ENCODE assay signal across 14 cellular contexts in genomic region chr11:115126515-115127208, GRCh38.
DNase-seq lines count a peak whose midpoint lies in the region; ATAC-seq lines count a peak whose summit lies in the region.
"Had no signal": no experiment of that assay in that cellular context is flagged by ENCODE, and none has a peak within 500 bp of the region (broad histone marks: within the 10 kb centered on the region; RNA-seq: fewer than 3 reads in every experiment).

No MANE protein-coding gene starts in this region.

- no peak overlapping the region for H3K4me3 Mint-ChIP-seq in activated T-cell treated with anti-CD3 and anti-CD28 coated beads, Interleukin-2, amount 50 U/mL, for 72 hours
- H3K4me3 Mint-ChIP-seq in activated T-cell treated with anti-CD3 and anti-CD28 coated beads, Interleukin-2, amount 50 U/mL, for 4 hours, result no peak overlapping the region
- H3K4me3 Mint-ChIP-seq: activated CD8-positive, alpha-beta T cell treated with anti-CD3 and anti-CD28 coated beads, Interleukin-2, amount 10 ng/mL, durations not matched to agents 7 days and 5 days had no signal

- peaks cover 12% of the 10 kb centered on the region for H3K4me1 Mint-ChIP-seq in activated T-cell treated with anti-CD3 and anti-CD28 coated beads, Interleukin-2, amount 50 U/mL, for 72 hours (ENCODE audit: low read depth)
- no peaks in the 10 kb centered on the region for H3K4me1 Mint-ChIP-seq in activated T-cell treated with anti-CD3 and anti-CD28 coated beads, Interleukin-2, amount 50 U/mL, for 4 hours (ENCODE audit: low read depth)

- H3K27ac Mint-ChIP-seq in activated T-cell treated with anti-CD3 and anti-CD28 coated beads, Interleukin-2, amount 50 U/mL, for 72 hours, result no peak overlapping the region
- H3K27ac Mint-ChIP-seq: activated CD8-positive, alpha-beta T cell treated with anti-CD3 and anti-CD28 coated beads, Interleukin-2, amount 10 ng/mL, durations not matched to agents 7 days and 5 days had no signal

- peaks cover 5% of the 10 kb centered on the region for H3K27me3 Mint-ChIP-seq in activated T-cell treated with anti-CD3 and anti-CD28 coated beads, Interleukin-2, amount 50 U/mL, for 72 hours (ENCODE audit: low read depth)
- H3K27me3 Mint-ChIP-seq in activated T-cell treated with anti-CD3 and anti-CD28 coated beads, Interleukin-2, amount 50 U/mL, for 4 hours (ENCODE audit: low read depth), result no peaks in the 10 kb centered on the region

- no peak for DNase-seq in activated T-cell treated with anti-CD3 and anti-CD28 coated beads, Interleukin-2, amount 50 U/mL, for 72 hours
- DNase-seq in activated T-cell treated with anti-CD3 and anti-CD28 coated beads, Interleukin-2, amount 50 U/mL, for 4 hours, result no peak
- no peak for DNase-seq in left lobe of liver (ENCODE audit: low spot score)
- DNase-seq in hepatic stellate cell (ENCODE audit: low spot score), result no peak
- no peak for DNase-seq in SIG-M5 (lab: John Stamatoyannopoulos, UW)
- DNase-seq in H4 (ENCODE audit: low spot score), result no peak
- DNase-seq: activated CD8-positive, alpha-beta T cell treated with anti-CD3 and anti-CD28 coated beads, Interleukin-2, amount 10 ng/mL, durations not matched to agents 7 days and 5 days; amygdala; NCI-H1694; SHP77 treated with DMSO at 0.1 percent for 48 hours; stimulated activated CD4-positive, alpha-beta T cell treated with anti-CD3 and anti-CD28 coated beads, Interleukin-4, amount 100 ng/mL, for 1 hour; trophoblast cell had no signal

- no peaks in the 10 kb centered on the region for H3K36me3 Mint-ChIP-seq in activated T-cell treated with anti-CD3 and anti-CD28 coated beads, Interleukin-2, amount 50 U/mL, for 72 hours (ENCODE audit: insufficient read depth in 2 of 2)
- no peaks in the 10 kb centered on the region for H3K36me3 Mint-ChIP-seq in activated T-cell treated with anti-CD3 and anti-CD28 coated beads, Interleukin-2, amount 50 U/mL, for 4 hours (ENCODE audit: insufficient read depth)

- H3K9me3 Mint-ChIP-seq in activated T-cell treated with anti-CD3 and anti-CD28 coated beads, Interleukin-2, amount 50 U/mL, for 72 hours, result peaks cover 0 to 4% of the 10 kb centered on the region in 2 donors
- no peaks in the 10 kb centered on the region for H3K9me3 Mint-ChIP-seq in activated T-cell treated with anti-CD3 and anti-CD28 coated beads, Interleukin-2, amount 50 U/mL, for 4 hours

- ATAC-seq in activated T-cell treated with anti-CD3 and anti-CD28 coated beads, Interleukin-2, amount 50 U/mL, for 72 hours (replicated peaks in 1 of 2), result peak; percentile 31 to 60
- no peak for ATAC-seq in activated T-cell treated with anti-CD3 and anti-CD28 coated beads, Interleukin-2, amount 50 U/mL, for 4 hours
- ATAC-seq in GM21786 (IDR thresholded peaks at IDR 0.05; ENCODE audit: unreplicated experiment) (peak; percentile 82), HG03354 (IDR thresholded peaks at IDR 0.05; ENCODE audit: poor library complexity, severe bottlenecking, unreplicated experiment) (peak; percentile 88), left lobe of liver (no peak)
- ATAC-seq: activated CD8-positive, alpha-beta T cell treated with anti-CD3 and anti-CD28 coated beads, Interleukin-2, amount 10 ng/mL, durations not matched to agents 7 days and 5 days had no signal

Comparison
In these comparisons a context has a peak if more than half of its experiments do, and no peak if none do; other contexts are left out.
1. ATAC-seq: peak in activated T-cell treated with anti-CD3 and anti-CD28 coated beads, Interleukin-2, amount 50 U/mL, for 72 hours (2 of 2), GM21786 (single experiment) and HG03354 (single experiment); none in activated T-cell treated with anti-CD3 and anti-CD28 coated beads, Interleukin-2, amount 50 U/mL, for 4 hours (0 of 2) and left lobe of liver (single experiment).